In the genomic region with DNA sequence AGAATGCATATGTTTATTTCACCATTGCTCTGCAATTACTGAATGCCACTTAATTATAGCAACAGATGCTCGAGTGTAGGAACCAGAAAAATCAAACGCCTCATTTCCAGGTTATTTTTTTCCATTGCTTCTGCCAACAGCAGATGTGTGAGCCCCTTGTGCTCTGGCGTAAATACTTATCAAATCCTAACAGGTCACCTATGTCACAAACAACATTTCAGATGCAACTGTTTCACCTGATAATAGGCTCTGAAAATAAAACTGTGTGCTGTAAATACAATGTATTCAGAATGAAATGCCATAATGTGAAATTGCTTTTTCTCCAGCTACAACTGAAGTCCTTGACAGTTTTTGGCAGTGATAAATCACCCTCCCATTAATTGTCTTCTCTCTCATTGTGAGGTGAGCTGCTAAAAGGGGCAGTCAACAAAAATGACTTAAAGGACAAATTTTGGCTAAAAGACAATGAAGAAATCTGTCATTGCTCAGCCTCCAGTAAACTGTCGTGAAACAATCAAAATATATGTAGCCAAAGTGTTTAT, we compare ENCODE assay signal across 26 cellular contexts.
DNase-seq lines count a peak whose midpoint lies in the region; ATAC-seq and TF ChIP-seq lines count a peak whose summit lies in the region.
"Had no signal": no experiment of that assay in that cellular context is flagged by ENCODE, and none has a peak within 500 bp of the region (broad histone marks: within the 10 kb centered on the region; RNA-seq: fewer than 3 reads in every experiment).

No MANE protein-coding gene starts in this region.

- POLR2A ChIA-PET in Caco-2 (lab: Charles Lee), result no interaction called here

- DNase-seq in COR-L47 (lab: John Stamatoyannopoulos, UW) (peak; percentile 77), NCI-H1092 treated with DMSO at 0.1 percent for 48 hours (lab: John Stamatoyannopoulos, UW) (peak; percentile 86), NCI-H2227 (lab: John Stamatoyannopoulos, UW; ENCODE audit: unreplicated experiment) (peak; percentile 80), SHP77 treated with DMSO at 0.1 percent for 48 hours (lab: John Stamatoyannopoulos, UW) (peak; percentile 36), Caco-2 (no peak)
- no peak for DNase-seq in activated naive CD4-positive, alpha-beta T cell treated with anti-CD3 and anti-CD28 coated beads, Interleukin-2, amount 10 ng/mL, durations not matched to agents 7 days and 5 days
- DNase-seq: activated CD4-positive, alpha-beta T cell treated with anti-CD3 and anti-CD28 coated beads, Interleukin-2, amount 10 ng/mL, durations not matched to agents 24 days and 14 days; activated naive CD4-positive, alpha-beta T cell; activated T-cell treated with anti-CD3 and anti-CD28 coated beads, Interleukin-2, amount 50 U/mL, for 4 hours; effector memory CD8-positive, alpha-beta T cell; esophagus squamous epithelium; Kasumi-1; nucleus accumbens; psoas muscle; WERI-Rb-1 had no signal

- H3K9me3 ChIP-seq in Caco-2, result no peaks in the 10 kb centered on the region
- H3K9me3 ChIP-seq: A549, esophagus squamous epithelium, psoas muscle had no signal

- no peaks in the 10 kb centered on the region for H3K9me3 Mint-ChIP-seq in activated naive CD4-positive, alpha-beta T cell treated with anti-CD3 and anti-CD28 coated beads, Interleukin-2, amount 10 ng/mL, durations not matched to agents 7 days and 5 days
- no peaks in the 10 kb centered on the region for H3K9me3 Mint-ChIP-seq in Caco-2 (ENCODE audit: unreplicated experiment)
- H3K9me3 Mint-ChIP-seq: activated CD4-positive, alpha-beta T cell treated with anti-CD3 and anti-CD28 coated beads, Interleukin-2, amount 10 ng/mL, durations not matched to agents 24 days and 14 days; T-helper 2 cell treated with Interferon-gamma antibody and Interleukin-4, amounts not matched to agents 5 μg/mL and 100 μg/mL, for 36 hours; type B pancreatic cell had no signal

- H3K27ac Mint-ChIP-seq in activated naive CD4-positive, alpha-beta T cell treated with anti-CD3 and anti-CD28 coated beads, Interleukin-2, amount 10 ng/mL, durations not matched to agents 7 days and 5 days, result no peak overlapping the region
- H3K27ac Mint-ChIP-seq in Caco-2 (ENCODE audit: unreplicated experiment), result no peak overlapping the region
- H3K27ac Mint-ChIP-seq: activated CD4-positive, alpha-beta T cell treated with anti-CD3 and anti-CD28 coated beads, Interleukin-2, amount 10 ng/mL, durations not matched to agents 24 days and 14 days; B cell; effector memory CD8-positive, alpha-beta T cell; T-helper 2 cell treated with Interferon-gamma antibody and Interleukin-4, amounts not matched to agents 5 μg/mL and 100 μg/mL, for 36 hours; type B pancreatic cell had no signal

- BruUV-seq in Caco-2 (replicated peaks; lab: Mats Ljungman, UMichigan), result no TSS peak

- no peaks in the 10 kb centered on the region for H3K27me3 ChIP-seq in Caco-2 (replicated peaks; ENCODE audit: control insufficient read depth, insufficient read depth, low read length)
- H3K27me3 ChIP-seq: esophagus squamous epithelium, hepatocyte had no signal

- ATAC-seq in esophagus mucosa (no peak), GM18519 (IDR thresholded peaks at IDR 0.05; ENCODE audit: low FRiP score, unreplicated experiment) (no peak)
- ATAC-seq: A549; activated T-cell treated with anti-CD3 and anti-CD28 coated beads, Interleukin-2, amount 50 U/mL, for 4 hours; effector memory CD8-positive, alpha-beta T cell; HCT116; HepG2; left lobe of liver; psoas muscle; SK-N-SH treated with all-trans-retinoic acid at 6 μM for 48 hours had no signal

- H3K36me3 Mint-ChIP-seq in activated naive CD4-positive, alpha-beta T cell treated with anti-CD3 and anti-CD28 coated beads, Interleukin-2, amount 10 ng/mL, durations not matched to agents 7 days and 5 days, result no peaks in the 10 kb centered on the region
- H3K36me3 Mint-ChIP-seq in Caco-2 (ENCODE audit: insufficient read depth, unreplicated experiment), result no peaks in the 10 kb centered on the region

- no peak for TF ChIP-seq CTCF in Caco-2 (IDR thresholded peaks at IDR 0.05; ENCODE audit: insufficient read depth in 1 of 2, low read depth in 1 of 2, low read length in 1 of 2, severe bottlenecking in 1 of 2, unreplicated experiment in 1 of 2)

- no peaks in the 10 kb centered on the region for H3K4me1 Mint-ChIP-seq in activated naive CD4-positive, alpha-beta T cell treated with anti-CD3 and anti-CD28 coated beads, Interleukin-2, amount 10 ng/mL, durations not matched to agents 7 days and 5 days
- H3K4me1 Mint-ChIP-seq in Caco-2 (ENCODE audit: low read depth, unreplicated experiment), result no peaks in the 10 kb centered on the region
- H3K4me1 Mint-ChIP-seq: activated CD4-positive, alpha-beta T cell treated with anti-CD3 and anti-CD28 coated beads, Interleukin-2, amount 10 ng/mL, durations not matched to agents 24 days and 14 days; B cell had no signal

- H3K4me1 ChIP-seq in Caco-2, result no peaks in the 10 kb centered on the region
- H3K4me1 ChIP-seq: A549, esophagus squamous epithelium, psoas muscle had no signal

- no peak overlapping the region for H3K4me3 Mint-ChIP-seq in activated naive CD4-positive, alpha-beta T cell treated with anti-CD3 and anti-CD28 coated beads, Interleukin-2, amount 10 ng/mL, durations not matched to agents 7 days and 5 days
- H3K4me3 Mint-ChIP-seq in Caco-2 (ENCODE audit: unreplicated experiment), result no peak overlapping the region
- H3K4me3 Mint-ChIP-seq: activated CD4-positive, alpha-beta T cell treated with anti-CD3 and anti-CD28 coated beads, Interleukin-2, amount 10 ng/mL, durations not matched to agents 24 days and 14 days; activated T-cell treated with anti-CD3 and anti-CD28 coated beads, Interleukin-2, amount 50 U/mL, for 4 hours; B cell; effector memory CD8-positive, alpha-beta T cell; T-helper 2 cell treated with Interferon-gamma antibody and Interleukin-4, amounts not matched to agents 5 μg/mL and 100 μg/mL, for 36 hours; type B pancreatic cell had no signal

- H3K4me3 ChIP-seq in Caco-2 (ENCODE audit: low read depth, low read length), result no peak overlapping the region
- H3K4me3 ChIP-seq: A549, esophagus squamous epithelium, hepatocyte, psoas muscle had no signal

- CTCF ChIA-PET in activated naive CD4-positive, alpha-beta T cell treated with anti-CD3 and anti-CD28 coated beads, Interleukin-2, amount 10 ng/mL, durations not matched to agents 7 days and 5 days (lab: Charles Lee), result no interaction called here
- CTCF ChIA-PET in Caco-2 (lab: Charles Lee), result no interaction called here

- H3K27me3 Mint-ChIP-seq in activated naive CD4-positive, alpha-beta T cell treated with anti-CD3 and anti-CD28 coated beads, Interleukin-2, amount 10 ng/mL, durations not matched to agents 7 days and 5 days, result no peaks in the 10 kb centered on the region
- H3K27me3 Mint-ChIP-seq in Caco-2 (ENCODE audit: insufficient read depth, unreplicated experiment), result no peaks in the 10 kb centered on the region
- H3K27me3 Mint-ChIP-seq: activated CD4-positive, alpha-beta T cell treated with anti-CD3 and anti-CD28 coated beads, Interleukin-2, amount 10 ng/mL, durations not matched to agents 24 days and 14 days; B cell; effector memory CD8-positive, alpha-beta T cell; type B pancreatic cell had no signal

- intact Hi-C loops in Caco-2 (cut with micrococcal nuclease; ENCODE audit: unreplicated experiment), result no loop called here

- no peaks in the 10 kb centered on the region for H3K36me3 ChIP-seq in Caco-2 (ENCODE audit: control insufficient read depth, insufficient read depth, low read length)
- H3K36me3 ChIP-seq: esophagus squamous epithelium, WERI-Rb-1 had no signal

Comparison
In these comparisons a context has a peak if more than half of its experiments do, and no peak if none do; other contexts are left out.
1. DNase-seq: peak in COR-L47 (single experiment), NCI-H1092 treated with DMSO at 0.1 percent for 48 hours (single experiment), NCI-H2227 (single experiment) and SHP77 treated with DMSO at 0.1 percent for 48 hours (single experiment); none in activated naive CD4-positive, alpha-beta T cell treated with anti-CD3 and anti-CD28 coated beads, Interleukin-2, amount 10 ng/mL, durations not matched to agents 7 days and 5 days (single experiment) and Caco-2 (0 of 2).